ENCODE assay signal across 9 cellular contexts in the genomic region with DNA sequence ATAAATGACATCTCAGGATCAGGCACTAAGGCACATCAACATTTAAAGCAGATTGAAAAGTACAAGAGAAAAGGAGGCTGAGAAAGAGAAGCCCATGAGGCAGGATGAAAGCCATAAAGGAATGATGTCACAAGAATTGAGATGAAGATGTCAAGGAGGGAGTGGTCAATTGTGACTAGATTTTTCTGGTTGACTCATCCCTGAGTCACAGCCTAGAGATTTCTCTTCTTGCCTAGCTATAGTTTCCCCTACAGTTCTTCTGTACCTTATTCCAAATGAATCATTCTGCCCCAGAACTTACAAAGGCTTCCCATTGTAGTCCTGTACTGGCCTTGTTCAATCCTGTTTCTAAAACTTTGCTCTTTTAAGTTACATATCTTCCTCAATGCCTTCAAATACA. TPM values are rescaled to one million over a fixed set of nuclear protein-coding genes. Genes with fewer than 3 reads are reported as not detected.
DNase-seq lines count a peak whose midpoint lies in the region; ATAC-seq, FAIRE-seq and TF ChIP-seq lines count a peak whose summit lies in the region.
"Had no signal": no experiment of that assay in that cellular context is flagged by ENCODE, and none has a peak within 500 bp of the region (broad histone marks: within the 10 kb centered on the region; RNA-seq: fewer than 3 reads in every experiment).

No MANE protein-coding gene starts in this region.

- no peak overlapping the region for H4K5ac ChIP-seq in H9 (ENCODE audit: insufficient read length, low read depth, low read length)

- no peaks in the 10 kb centered on the region for H3K36me3 ChIP-seq in tibial nerve
- H3K36me3 ChIP-seq: uterus had no signal

- peak; percentile 55 for FAIRE-seq in HTR-8/SVneo (lab: Jason Lieb, UNC)

- H4K91ac ChIP-seq in H9 (ENCODE audit: insufficient read length, low read depth, low read length) = no peak overlapping the region

- peaks cover 7% of the 10 kb centered on the region for H3K23me2 ChIP-seq in H9 (ENCODE audit: insufficient read length, low read depth, low read length, poor library complexity, severe bottlenecking)

- peak overlapping the region; percentile 20 for H3K4me3 Mint-ChIP-seq in neural crest cell
- H3K4me3 Mint-ChIP-seq in H9 = no peak overlapping the region
- no peak overlapping the region for H3K4me3 Mint-ChIP-seq in mesothelial cell of epicardium

- H2BK12ac ChIP-seq in H9 (ENCODE audit: insufficient read length, low read depth, low read length) = no peak overlapping the region

- ATAC-seq in activated naive CD4-positive, alpha-beta T cell treated with anti-CD3 and anti-CD28 coated beads, Interleukin-2, amount 50 U/mL, for 72 hours = peak; percentile 60 to 63

- H3T11ph ChIP-seq in H9 (ENCODE audit: low read length) = no peak overlapping the region

- H3K14ac ChIP-seq in H9 (ENCODE audit: insufficient read depth, low read length) = no peak overlapping the region

- TF ChIP-seq POLR2A in tibial nerve (IDR thresholded peaks at IDR 0.05) = no peak

- H3K4me2 ChIP-seq in H9 (ENCODE audit: insufficient read depth, insufficient read length, low read length) = no peak overlapping the region

- H3K4me1 ChIP-seq in H9 (ENCODE audit: insufficient read depth, low read length) (0 out of 2 replicates have a peak, but pooled peaks cover 2% of the 10 kb centered on the region), tibial nerve (peaks cover 0 to 62% (median 26%) of the 10 kb centered on the region in 4 donors)
- H3K4me1 ChIP-seq: uterus had no signal

- no peak overlapping the region for H2AFZ ChIP-seq in H9 (ENCODE audit: low read length)

- H4K8ac ChIP-seq in H9 (replicated peaks; ENCODE audit: insufficient read length, low read depth, low read length) = no peak overlapping the region

- no peak overlapping the region for H3K56ac ChIP-seq in H9 (ENCODE audit: insufficient read length, low read depth, low read length)

- peak in 1 of 2 donors; percentile 77 for TF ChIP-seq EP300 in tibial nerve (IDR thresholded peaks at IDR 0.05)

- H3K79me2 ChIP-seq in H9 (ENCODE audit: insufficient read depth, low read length) = no peaks in the 10 kb centered on the region

- H3K4me1 Mint-ChIP-seq in neural crest cell (peaks cover 21% of the 10 kb centered on the region), H9 (peaks cover 21 to 26% of the 10 kb centered on the region in 2 experiments), mesothelial cell of epicardium (peaks cover 32% of the 10 kb centered on the region)

- H3K27ac Mint-ChIP-seq in activated naive CD4-positive, alpha-beta T cell treated with anti-CD3 and anti-CD28 coated beads, Interleukin-2, amount 50 U/mL, for 72 hours = peak overlapping the region; percentile 31 to 78
- no peak overlapping the region for H3K27ac Mint-ChIP-seq in neural crest cell (ENCODE audit: unreplicated experiment)
- 0 out of 7 replicates have a peak overlapping the region, but pooled peaks of 1 of the 3 experiments have one; percentile 7 for H3K27ac Mint-ChIP-seq in H9
- H3K27ac Mint-ChIP-seq in mesothelial cell of epicardium = no peak overlapping the region

- no peaks in the 10 kb centered on the region for H3K9me3 Mint-ChIP-seq in activated naive CD4-positive, alpha-beta T cell treated with anti-CD3 and anti-CD28 coated beads, Interleukin-2, amount 50 U/mL, for 72 hours
- no peaks in the 10 kb centered on the region for H3K9me3 Mint-ChIP-seq in neural crest cell
- H3K9me3 Mint-ChIP-seq in H9 = peaks cover 0 to 3% of the 10 kb centered on the region in 2 experiments; a peak in 1 of 5 replicates
- no peaks in the 10 kb centered on the region for H3K9me3 Mint-ChIP-seq in mesothelial cell of epicardium

- H3K36me3 Mint-ChIP-seq in activated naive CD4-positive, alpha-beta T cell treated with anti-CD3 and anti-CD28 coated beads, Interleukin-2, amount 50 U/mL, for 72 hours = peaks cover 11 to 24% of the 10 kb centered on the region in 2 donors
- no peaks in the 10 kb centered on the region for H3K36me3 Mint-ChIP-seq in neural crest cell (ENCODE audit: low read depth)
- H3K36me3 Mint-ChIP-seq in H9 (ENCODE audit: insufficient read depth in 1 of 3, low read depth in 3 of 3) = no peaks in the 10 kb centered on the region; a peak in 1 of 7 replicates
- H3K36me3 Mint-ChIP-seq in mesothelial cell of epicardium = no peaks in the 10 kb centered on the region

- H2BK5ac ChIP-seq in H9 (ENCODE audit: insufficient read length, low read length) = no peak overlapping the region

- no peak overlapping the region for H3K23ac ChIP-seq in H9 (ENCODE audit: insufficient read length, low read depth, low read length)

- H3K27me3 Mint-ChIP-seq in neural crest cell (ENCODE audit: low read depth) (peaks cover 11% of the 10 kb centered on the region), H9 (ENCODE audit: low read depth) (peaks cover 4% of the 10 kb centered on the region), mesothelial cell of epicardium (ENCODE audit: low read depth) (no peaks in the 10 kb centered on the region)

- H2AK5ac ChIP-seq in H9 (ENCODE audit: insufficient read length, low read length) = no peak overlapping the region

- no peak overlapping the region for H2BK15ac ChIP-seq in H9 (ENCODE audit: low read depth, low read length)

- no peak overlapping the region for H3K4ac ChIP-seq in H9 (ENCODE audit: low read depth, low read length)

- H3K9me3 ChIP-seq in H9 (ENCODE audit: control insufficient read depth, low read depth, low read length) (no peaks in the 10 kb centered on the region), tibial nerve (no peaks in the 10 kb centered on the region)
- H3K9me3 ChIP-seq: uterus had no signal

- no peak overlapping the region for H3K4me3 ChIP-seq in tibial nerve
- H3K4me3 ChIP-seq: uterus had no signal

- H4K20me1 ChIP-seq in H9 (ENCODE audit: control insufficient read depth, insufficient read depth, insufficient read length) = no peaks in the 10 kb centered on the region

- no peaks in the 10 kb centered on the region for H3K27me3 ChIP-seq in H9 (ENCODE audit: insufficient read depth, low read length)
- no peaks in the 10 kb centered on the region for H3K27me3 ChIP-seq in tibial nerve
- H3K27me3 ChIP-seq: uterus had no signal

- no peak overlapping the region for H3K18ac ChIP-seq in H9 (ENCODE audit: insufficient read length, low read depth, low read length)

- peak; percentile 98 for DNase-seq in COLO829 (ENCODE audit: low spot score)
- peak; percentile 54 for DNase-seq in HTR-8/SVneo (ENCODE audit: insufficient read length, low spot score)
- peak in 1 of 2 donors; percentile 58 for DNase-seq in activated naive CD4-positive, alpha-beta T cell treated with anti-CD3 and anti-CD28 coated beads, Interleukin-2, amount 50 U/mL, for 72 hours (ENCODE audit: low spot score in 2 of 2)
- DNase-seq in neural crest cell (ENCODE audit: low read depth, low spot score) = no peak
- DNase-seq in H9 = no peak
- no peak for DNase-seq in NCI-H1092 treated with DMSO at 0.1 percent for 48 hours (lab: John Stamatoyannopoulos, UW)
- no peak for DNase-seq in mesothelial cell of epicardium (ENCODE audit: low spot score in 2 of 2, unreplicated experiment in 2 of 2)
- DNase-seq in tibial nerve (ENCODE audit: low spot score in 2 of 2) = no peak
- DNase-seq: uterus had no signal

- no peaks in the 10 kb centered on the region for H3K79me1 ChIP-seq in H9 (ENCODE audit: insufficient read depth, low read depth, low read length, poor library complexity, severe bottlenecking)

- H3K9ac ChIP-seq in H9 (ENCODE audit: extremely low read depth, insufficient read length, low read length) = no peak overlapping the region

- no peak overlapping the region for H2BK120ac ChIP-seq in H9 (ENCODE audit: low read depth, low read length, poor library complexity, severe bottlenecking)

- no peak overlapping the region for H2BK20ac ChIP-seq in H9 (ENCODE audit: low read depth, low read length, poor library complexity, severe bottlenecking)

- no peak for TF ChIP-seq CTCF in neural crest cell (conservative IDR thresholded peaks at IDR 0.05)
- TF ChIP-seq CTCF in H9 (conservative IDR thresholded peaks at IDR 0.05) = no peak
- no peak for TF ChIP-seq CTCF in mesothelial cell of epicardium (IDR thresholded peaks at IDR 0.05; ENCODE audit: unreplicated experiment)
- TF ChIP-seq CTCF in tibial nerve (IDR thresholded peaks at IDR 0.05) = no peak

- no peak overlapping the region for H3K27ac ChIP-seq in H9 (ENCODE audit: insufficient read length, low read depth, low read length)
- H3K27ac ChIP-seq in tibial nerve = peak overlapping the region in 2 of 4 donors; percentile 94 to 99
- H3K27ac ChIP-seq: uterus had no signal

RNA-seq across cellular contexts. Expression of gene USP53, which starts 3.4 kb away (rescaled TPM):
- 10 to 100 TPM; 16.7 to 24.4 TPM for total RNA-seq in activated naive CD4-positive, alpha-beta T cell treated with anti-CD3 and anti-CD28 coated beads, Interleukin-2, amount 50 U/mL, for 72 hours
- total RNA-seq in neural crest cell (6.4 and 7.1 TPM in 2 replicates), H9 (2021) (18.4 and 21.9 TPM in 2 replicates), mesothelial cell of epicardium (26.5 to 28.7 TPM (median 26.8 TPM) in 3 replicates), tibial nerve (100 to 1,000 TPM; 549 to 892 (median 654) TPM)

Comparison
In these comparisons a context has a peak if more than half of its experiments do, and no peak if none do; other contexts are left out.
1. DNase-seq: peak in COLO829 (single experiment) and HTR-8/SVneo (single experiment); none in neural crest cell (single experiment), H9 (single experiment), NCI-H1092 treated with DMSO at 0.1 percent for 48 hours (single experiment), mesothelial cell of epicardium (0 of 2) and tibial nerve (0 of 2).
2. H3K27ac Mint-ChIP-seq: peak in activated naive CD4-positive, alpha-beta T cell treated with anti-CD3 and anti-CD28 coated beads, Interleukin-2, amount 50 U/mL, for 72 hours (2 of 2); none in neural crest cell (single experiment) and mesothelial cell of epicardium (single experiment).
3. RNA of gene USP53, which starts 3.4 kb away (total RNA-seq): 549 to 892 TPM in tibial nerve; 26.5 to 28.7 TPM in mesothelial cell of epicardium, 16.7 to 24.4 TPM in activated naive CD4-positive, alpha-beta T cell treated with anti-CD3 and anti-CD28 coated beads, Interleukin-2, amount 50 U/mL, for 72 hours, 18.4 to 21.9 TPM in H9 and 6.4 to 7.1 TPM in neural crest cell; every median in the first group is over 10 times any median in the second.